Comparison of ENCODE assay signal across 8 cellular contexts in genomic region chr2:100416939-100417744, GRCh38. TPM values are rescaled to one million over a fixed set of nuclear protein-coding genes. Genes with fewer than 3 reads are reported as not detected.
A peak's percentile ranks its signal among the peaks of the same experiment; 100 is the strongest.
DNase-seq lines count a peak whose midpoint lies in the region; ATAC-seq and TF ChIP-seq lines count a peak whose summit lies in the region.

Gene CHST10 (minus strand): TSS chr2:100417668. CDS start chr2:100406675, 10,993 bp downstream.

- no TSS peak for BruUV-seq in PC-3 (replicated peaks; lab: Mats Ljungman, UMichigan)

- ATAC-seq in GM19328 (IDR thresholded peaks at IDR 0.05; ENCODE audit: unreplicated experiment) (peak; percentile 93), HG03520 (IDR thresholded peaks at IDR 0.05; ENCODE audit: unreplicated experiment) (peak; percentile 90), PC-3 (peak; percentile 84)

- H3K27ac Mint-ChIP-seq in neural crest cell (ENCODE audit: unreplicated experiment), result peak within 1 kb of the TSS; percentile 95

- H3K27ac ChIP-seq in PC-3 (ENCODE audit: low read length), result peak within 1 kb of the TSS; percentile 20; the same call in 1 of the 2 replicates

- H3K36me3 Mint-ChIP-seq in neural crest cell (ENCODE audit: low read depth), result peaks cover 4% of the 10 kb centered on the region

- peaks cover 24% of the 10 kb centered on the region for H3K4me1 ChIP-seq in PC-3 (ENCODE audit: insufficient read depth, low read length)

- intact Hi-C loops in PC-3 (cut with micrococcal nuclease), result no loop called here

- H3K4me3 ChIP-seq in PC-3 (ENCODE audit: low read length), result peak within 1 kb of the TSS; percentile 77
- H3K4me3 ChIP-seq in foreskin fibroblast (ENCODE audit: low read depth in 1 of 2, low read length in 2 of 2), result peak within 1 kb of the TSS; percentile 56 to 76

- peak within 1 kb of the TSS; percentile 97 for H3K4me2 ChIP-seq in PC-3 (ENCODE audit: low read length)

- TF ChIP-seq CTCF in PC-3 (conservative IDR thresholded peaks at IDR 0.05; ENCODE audit: low read depth, low read length), result no peak
- no peak for TF ChIP-seq CTCF in foreskin fibroblast (IDR thresholded peaks at IDR 0.05; ENCODE audit: low read depth, low read length)
- no peak for TF ChIP-seq CTCF in neural crest cell (conservative IDR thresholded peaks at IDR 0.05)

- no peaks in the 10 kb centered on the region for H4K20me1 ChIP-seq in PC-3 (ENCODE audit: low read length)

- no peaks in the 10 kb centered on the region for H3K9me3 ChIP-seq in PC-3 (ENCODE audit: low read length)

- H2AFZ ChIP-seq in PC-3 (ENCODE audit: low read length), result peak within 1 kb of the TSS; percentile 97

- POLR2A ChIA-PET in PC-3 (lab: Charles Lee; ENCODE audit: unreplicated experiment), result no interaction called here

- no peaks in the 10 kb centered on the region for H3K27me3 Mint-ChIP-seq in neural crest cell (ENCODE audit: low read depth)

- H3K4me1 Mint-ChIP-seq in neural crest cell, result peaks cover 43% of the 10 kb centered on the region

- DNase-seq in CD1c-positive myeloid dendritic cell (ENCODE audit: extremely low spot score) (peak; percentile 56), PC-3 (peak; percentile 48), foreskin fibroblast (peak; percentile 42 to 78), neural crest cell (ENCODE audit: low read depth, low spot score) (peak; percentile 67), stromal cell of bone marrow (ENCODE audit: low read depth) (peak; percentile 9)
- DNase-seq in activated effector memory CD4-positive, alpha-beta T cell treated with anti-CD3 and anti-CD28 coated beads, Interleukin-2, amount 50 U/mL, for 16 hours, result peak; percentile 81

- H3K27me3 ChIP-seq in PC-3 (ENCODE audit: low read length), result no peaks in the 10 kb centered on the region

- peak within 1 kb of the TSS; percentile 96 for H3K4me3 Mint-ChIP-seq in neural crest cell

- no peaks in the 10 kb centered on the region for H3K9me3 Mint-ChIP-seq in neural crest cell

- H3K79me2 ChIP-seq in PC-3 (ENCODE audit: low read length), result peaks cover 21% of the 10 kb centered on the region

- H3K9me2 ChIP-seq in PC-3 (replicated peaks; ENCODE audit: low read length), result no peaks in the 10 kb centered on the region

- no peaks in the 10 kb centered on the region for H3K36me3 ChIP-seq in PC-3 (ENCODE audit: low read depth, low read length)

- CTCF ChIA-PET in PC-3 (lab: Charles Lee), result no interaction called here

- H3K9ac ChIP-seq in PC-3 (ENCODE audit: low read length), result peak within 1 kb of the TSS; percentile 76

- H3F3A ChIP-seq in PC-3 (ENCODE audit: low read length, unreplicated experiment), result peaks cover 3% of the 10 kb centered on the region

RNA-seq across cellular contexts. Expression of gene CHST10, which starts in this region (rescaled TPM):
- total RNA-seq in PC-3 (2014; rRNA removed) (13.4 and 17.8 TPM in 2 replicates), neural crest cell (33.0 and 33.2 TPM in 2 replicates)

Comparison
In these comparisons a context has a peak if more than half of its experiments do, and no peak if none do; other contexts are left out.
1. Peak in every context shown above with its lines: DNase-seq, ATAC-seq, H3K4me3 ChIP-seq and H3K27ac ChIP-seq.
2. DNase-seq: peak in every context shown above with its lines; median percentile 81 in activated effector memory CD4-positive, alpha-beta T cell treated with anti-CD3 and anti-CD28 coated beads, Interleukin-2, amount 50 U/mL, for 16 hours; 67 in neural crest cell; 60 in foreskin fibroblast; 56 in CD1c-positive myeloid dendritic cell; 48 in PC-3; 9 in stromal cell of bone marrow.